8 cellular contexts compared by ENCODE assay signal in genomic region chr1:116724765-116725375, GRCh38.
A peak's percentile ranks its signal among the peaks of the same experiment; 100 is the strongest.
DNase-seq lines count a peak whose midpoint lies in the region; ATAC-seq and TF ChIP-seq lines count a peak whose summit lies in the region.

No MANE protein-coding gene starts in this region.

- ATAC-seq in HG03045 (IDR thresholded peaks at IDR 0.05; ENCODE audit: unreplicated experiment) (no peak), HG03039 (IDR thresholded peaks at IDR 0.05; ENCODE audit: unreplicated experiment) (no peak)

- peak; percentile 75 for TF ChIP-seq CTCF in GM12864 (IDR thresholded peaks at IDR 0.05; ENCODE audit: low read depth, low read length, missing control alignments)

- DNase-seq in GM12864 (ENCODE audit: low read depth): peak; percentile 24
- DNase-seq in NCI-H1417 (lab: John Stamatoyannopoulos, UW): peak; percentile 59 to 86 (median 85)
- DNase-seq in T-helper 2 cell: peak; percentile 25 to 81 (median 65)
- peak; percentile 40 for DNase-seq in amniotic epithelial cell (ENCODE audit: low read depth)
- DNase-seq in inferior parietal cortex (ENCODE audit: extremely low spot score): peak; percentile 76
- DNase-seq in stimulated activated CD4-positive, alpha-beta T cell treated with anti-CD3 and anti-CD28 coated beads, Interleukin-2, amount 100 ng/mL, for 24 hours: peak; percentile 84 to 88

- no peak overlapping the region for H3K4me3 ChIP-seq in GM12864 (ENCODE audit: low read depth, low read length)

Comparison
In these comparisons a context has a peak if more than half of its experiments do, and no peak if none do; other contexts are left out.
1. DNase-seq: peak in every context shown above with its lines; median percentile 86 in stimulated activated CD4-positive, alpha-beta T cell treated with anti-CD3 and anti-CD28 coated beads, Interleukin-2, amount 100 ng/mL, for 24 hours; 85 in NCI-H1417; 76 in inferior parietal cortex; 65 in T-helper 2 cell; 40 in amniotic epithelial cell; 24 in GM12864.